In genomic region chr9:30584559-30584958, GRCh38 we compare ENCODE assay signal across 25 cellular contexts.
"Had no signal": no experiment of that assay in that cellular context is flagged by ENCODE, and none has a peak within 500 bp of the region (broad histone marks: within the 10 kb centered on the region; RNA-seq: fewer than 3 reads in every experiment).

No MANE protein-coding gene starts in this region.

- H3K36me3 ChIP-seq: ascending aorta, MG63 had no signal

- H3K36me3 Mint-ChIP-seq: activated CD8-positive, alpha-beta memory T cell treated with anti-CD3 and anti-CD28 coated beads, Interleukin-2, amount 10 ng/mL, durations not matched to agents 7 days and 5 days; activated naive CD4-positive, alpha-beta T cell treated with anti-CD3 and anti-CD28 coated beads, Interleukin-2, amount 50 U/mL, for 72 hours; WTC11 had no signal

- H3K27me3 ChIP-seq: ascending aorta, body of pancreas, MG63 had no signal

- DNase-seq: activated CD4-positive, alpha-beta T cell treated with anti-CD3 and anti-CD28 coated beads for 48 hours; activated CD4-positive, alpha-beta T cell treated with anti-CD3 and anti-CD28 coated beads, Interleukin-2, amount 50 U/mL, for 48 hours; activated CD4-positive, CD25-positive, alpha-beta regulatory T cell treated with anti-CD3 and anti-CD28 coated beads, Interleukin-2, amount 50 U/mL, for 72 hours; activated CD8-positive, alpha-beta memory T cell treated with anti-CD3 and anti-CD28 coated beads, Interleukin-2, amount 10 ng/mL, durations not matched to agents 7 days and 5 days; activated effector memory CD4-positive, alpha-beta T cell treated with anti-CD3 and anti-CD28 coated beads, Interleukin-2, amount 50 U/mL, for 16 hours; activated naive CD4-positive, alpha-beta T cell treated with Interleukin-2 at 50 U/mL for 16 hours; activated naive CD8-positive, alpha-beta T cell treated with anti-CD3 and anti-CD28 coated beads, Interleukin-2, amount 50 U/mL, for 24 hours; activated T-cell treated with anti-CD3 and anti-CD28 coated beads, Interleukin-2, amount 50 U/mL, for 24 hours; amniotic stem cell; body of pancreas; MG63; MV-4-11; NCI-H1092 treated with DMSO at 0.1 percent for 48 hours; NCI-H1417 treated with DMSO at 0.1 percent for 48 hours; NCI-H1694; NCI-H2029 treated with DMSO at 0.1 percent for 48 hours; NCI-H446; NCI-H524; PC-3; SHP77; T-helper 1 cell had no signal

- H3K4me1 Mint-ChIP-seq: activated CD8-positive, alpha-beta memory T cell treated with anti-CD3 and anti-CD28 coated beads, Interleukin-2, amount 10 ng/mL, durations not matched to agents 7 days and 5 days; activated naive CD8-positive, alpha-beta T cell treated with anti-CD3 and anti-CD28 coated beads, Interleukin-2, amount 50 U/mL, for 24 hours; central memory CD8-positive, alpha-beta T cell had no signal

- H3K4me1 ChIP-seq: ascending aorta, body of pancreas had no signal

- H3K9me3 ChIP-seq: body of pancreas, MG63 had no signal

- ATAC-seq: activated CD8-positive, alpha-beta memory T cell treated with anti-CD3 and anti-CD28 coated beads, Interleukin-2, amount 10 ng/mL, durations not matched to agents 7 days and 5 days; activated naive CD4-positive, alpha-beta T cell treated with anti-CD3 and anti-CD28 coated beads, Interleukin-2, amount 50 U/mL, for 72 hours; activated naive CD8-positive, alpha-beta T cell treated with anti-CD3 and anti-CD28 coated beads, Interleukin-2, amount 50 U/mL, for 24 hours; body of pancreas; PC-3; WTC11 had no signal

- H3K27ac Mint-ChIP-seq: activated CD8-positive, alpha-beta memory T cell treated with anti-CD3 and anti-CD28 coated beads, Interleukin-2, amount 10 ng/mL, durations not matched to agents 7 days and 5 days; activated naive CD4-positive, alpha-beta T cell treated with anti-CD3 and anti-CD28 coated beads, Interleukin-2, amount 50 U/mL, for 72 hours; activated naive CD8-positive, alpha-beta T cell treated with anti-CD3 and anti-CD28 coated beads, Interleukin-2, amount 50 U/mL, for 24 hours; activated T-cell treated with anti-CD3 and anti-CD28 coated beads, Interleukin-2, amount 50 U/mL, for 24 hours; WTC11 had no signal

- H3K4me3 ChIP-seq: ascending aorta, body of pancreas, MG63 had no signal

- H3K27ac ChIP-seq: ascending aorta, body of pancreas had no signal

- H3K9me3 Mint-ChIP-seq: activated naive CD8-positive, alpha-beta T cell treated with anti-CD3 and anti-CD28 coated beads, Interleukin-2, amount 50 U/mL, for 24 hours; activated T-cell treated with anti-CD3 and anti-CD28 coated beads, Interleukin-2, amount 50 U/mL, for 24 hours; WTC11 had no signal

- H3K4me3 Mint-ChIP-seq: activated CD8-positive, alpha-beta memory T cell treated with anti-CD3 and anti-CD28 coated beads, Interleukin-2, amount 10 ng/mL, durations not matched to agents 7 days and 5 days; activated naive CD8-positive, alpha-beta T cell treated with anti-CD3 and anti-CD28 coated beads, Interleukin-2, amount 50 U/mL, for 24 hours; activated T-cell treated with anti-CD3 and anti-CD28 coated beads, Interleukin-2, amount 50 U/mL, for 24 hours; central memory CD8-positive, alpha-beta T cell; WTC11 had no signal

- H3K27me3 Mint-ChIP-seq: activated CD8-positive, alpha-beta memory T cell treated with anti-CD3 and anti-CD28 coated beads, Interleukin-2, amount 10 ng/mL, durations not matched to agents 7 days and 5 days; activated naive CD8-positive, alpha-beta T cell treated with anti-CD3 and anti-CD28 coated beads, Interleukin-2, amount 50 U/mL, for 24 hours; activated T-cell treated with anti-CD3 and anti-CD28 coated beads, Interleukin-2, amount 50 U/mL, for 24 hours; central memory CD8-positive, alpha-beta T cell had no signal
